ENCODE assay signal across 16 cellular contexts in the genomic region with DNA sequence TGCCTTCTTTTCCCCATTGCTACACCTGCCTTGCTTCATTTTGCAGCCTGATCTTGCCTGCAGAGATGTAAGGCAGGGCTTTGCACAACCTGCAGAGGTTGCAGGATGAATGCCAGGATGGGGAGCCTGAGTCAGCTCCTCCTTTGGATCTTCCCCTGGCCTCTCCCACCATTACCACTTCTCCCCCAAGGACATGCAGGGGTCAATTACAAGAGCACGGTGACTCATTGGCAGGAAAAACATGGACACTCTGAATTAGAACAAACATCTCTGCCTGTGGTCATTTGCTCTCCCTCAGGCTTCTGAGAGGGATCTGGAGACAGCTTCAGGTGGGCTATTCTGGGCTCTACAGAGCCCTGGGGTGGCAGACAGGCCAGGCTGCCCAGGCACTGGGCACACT.
DNase-seq lines count a peak whose midpoint lies in the region; ATAC-seq and TF ChIP-seq lines count a peak whose summit lies in the region.
"Had no signal": no experiment of that assay in that cellular context is flagged by ENCODE, and none has a peak within 500 bp of the region (broad histone marks: within the 10 kb centered on the region; RNA-seq: fewer than 3 reads in every experiment).

No MANE protein-coding gene starts in this region.

- no peaks in the 10 kb centered on the region for H3K79me2 ChIP-seq in HCT116 (ENCODE audit: insufficient read depth, low read length)

- RAD21 ChIA-PET in HCT116 (lab: Charles Lee; ENCODE audit: low non-redundant PET in 1 of 2, low total read pairs in 2 of 2, uncharacterized antibody in 2 of 2, unreplicated experiment in 2 of 2) = no interaction called here

- BruUV-seq in HCT116 (replicated peaks; lab: Mats Ljungman, UMichigan) = no TSS peak

- TF ChIP-seq CTCF in AG04450 (IDR thresholded peaks at IDR 0.05; ENCODE audit: low read depth, low read length) = no peak
- no peak for TF ChIP-seq CTCF in HCT116 (IDR thresholded peaks at IDR 0.05 in 2 of 3, conservative IDR thresholded peaks at IDR 0.05 in 1 of 3; ENCODE audit: borderline replicate concordance in 1 of 3, insufficient read depth in 1 of 3, low read depth in 2 of 3, low read length in 2 of 3)
- TF ChIP-seq CTCF in astrocyte of the cerebellum (IDR thresholded peaks at IDR 0.05; ENCODE audit: low read depth, low read length, missing control alignments) = no peak
- TF ChIP-seq CTCF in gastroesophageal sphincter (IDR thresholded peaks at IDR 0.05) = no peak

- H2AFZ ChIP-seq in HCT116 (ENCODE audit: low read depth, low read length, poor library complexity, severe bottlenecking) = no peak overlapping the region

- no peaks in the 10 kb centered on the region for H3K27me3 ChIP-seq in AG04450 (ENCODE audit: control insufficient read depth, insufficient read depth, low read length)
- no peaks in the 10 kb centered on the region for H3K27me3 ChIP-seq in HCT116 (ENCODE audit: insufficient read depth, low read length)
- no peaks in the 10 kb centered on the region for H3K27me3 ChIP-seq in gastroesophageal sphincter
- H3K27me3 ChIP-seq: pancreas had no signal

- in situ Hi-C loops in astrocyte of the cerebellum (cut with HindIII; ENCODE audit: low sequenced_read_pairs) = no loop called here

- H3K4me3 ChIP-seq in AG04450 (ENCODE audit: low read depth, low read length) (no peak overlapping the region), HCT116 (replicated peaks in 1 of 2; ENCODE audit: low read depth in 1 of 2, low read length in 2 of 2) (no peak overlapping the region), astrocyte of the cerebellum (ENCODE audit: low read depth, low read length) (no peak overlapping the region), gastroesophageal sphincter (no peak overlapping the region)
- H3K4me3 ChIP-seq: GM12878, pancreas had no signal

- H3K4me1 ChIP-seq in HCT116 (ENCODE audit: control insufficient read depth in 1 of 2, insufficient read depth in 2 of 2, low read length in 2 of 2) = peaks cover 0 to 6% of the 10 kb centered on the region in 2 experiments; a peak in 2 of 4 replicates
- H3K4me1 ChIP-seq in gastroesophageal sphincter = peaks cover 0 to 6% (median 0%) of the 10 kb centered on the region in 3 donors
- H3K4me1 ChIP-seq: pancreas had no signal

- no peaks in the 10 kb centered on the region for H4K20me1 ChIP-seq in HCT116 (ENCODE audit: insufficient read depth)

- TF ChIP-seq RAD21 in HCT116 (IDR thresholded peaks at IDR 0.05; ENCODE audit: low read depth) = no peak

- TF ChIP-seq POLR2A in HCT116 (IDR thresholded peaks at IDR 0.05; ENCODE audit: borderline replicate concordance, extremely low read depth, insufficient read depth, insufficient read length) = no peak
- no peak for TF ChIP-seq POLR2A in gastroesophageal sphincter (IDR thresholded peaks at IDR 0.05)

- H3K9me3 ChIP-seq in AG04450 (ENCODE audit: control insufficient read depth, insufficient read depth, low read length) (no peaks in the 10 kb centered on the region), HCT116 (ENCODE audit: control insufficient read depth in 1 of 2, insufficient read depth in 1 of 2, low read depth in 1 of 2, low read length in 2 of 2) (no peaks in the 10 kb centered on the region), gastroesophageal sphincter (no peaks in the 10 kb centered on the region)
- H3K9me3 ChIP-seq: pancreas had no signal

- intact Hi-C loops in HCT116 (cut with micrococcal nuclease) (no loop called here), cardiac septum (cut with DNase I) (no loop called here)

- POLR2A ChIA-PET in AG04450 (lab: Yijun Ruan, JAX) = no interaction called here
- POLR2A ChIA-PET in HCT116 (lab: Charles Lee) = no interaction called here

- no peak for TF ChIP-seq EP300 in gastroesophageal sphincter (IDR thresholded peaks at IDR 0.05)

- peak overlapping the region; percentile 24; the same call in 1 of the 2 replicates for H3K4me2 ChIP-seq in HCT116 (ENCODE audit: low read length)

- H3K27ac ChIP-seq in AG04450 (ENCODE audit: low read depth, low read length) (no peak overlapping the region), HCT116 (ENCODE audit: low read depth, low read length) (no peak overlapping the region), gastroesophageal sphincter (no peak overlapping the region)
- H3K27ac ChIP-seq: pancreas had no signal

- CTCF ChIA-PET in AG04450 (lab: Charles Lee) = interaction anchor here (0.9 kb wide), 1 partner anchor 12 kb away, joined by 3 read pairs; no protein-coding TSS in a partner anchor
- CTCF ChIA-PET in HCT116 (lab: Charles Lee) = interaction anchor here (1.4 kb wide), 1 partner anchor 12 kb away, joined by 3 read pairs; no protein-coding TSS in a partner anchor

- H3K9me2 ChIP-seq in HCT116 (ENCODE audit: insufficient read depth) = no peaks in the 10 kb centered on the region

- WGBS in gastroesophageal sphincter (ENCODE audit: low coverage in 1 of 2), 2 donors = 43% methylated on average over 1 of the region's 1 CpG; no CpG with 5 or more reads in 1 of the 2 donors

- DNase-seq in AG04450 (ENCODE audit: low read depth, low spot score) (peak; percentile 41), HCT116 (ENCODE audit: low read depth, low spot score) (no peak), astrocyte of the cerebellum (ENCODE audit: low read depth) (peak; percentile 52), NCI-H1417 (lab: John Stamatoyannopoulos, UW) (no peak), cardiac septum (ENCODE audit: low spot score) (no peak), D341Med (ENCODE audit: low spot score) (no peak)
- DNase-seq in stimulated activated CD4-positive, alpha-beta T cell treated with anti-CD3 and anti-CD28 coated beads, Interleukin-4, amount 100 ng/mL, for 24 hours = no peak
- DNase-seq: activated CD4-positive, alpha-beta memory T cell treated with anti-CD3 and anti-CD28 coated beads for 36 hours; activated gamma-delta T cell treated with Interleukin-2 at 50 U/mL for 16 hours; NCI-H1930; NCI-H774; pancreas; Right ventricle myocardium superior had no signal

- H3K36me3 ChIP-seq in HCT116 (ENCODE audit: control insufficient read depth in 1 of 2, insufficient read depth in 2 of 2, low read length in 2 of 2) (no peaks in the 10 kb centered on the region), gastroesophageal sphincter (no peaks in the 10 kb centered on the region)
- H3K36me3 ChIP-seq: pancreas had no signal

- 0 out of 2 replicates have a peak, but pooled peaks have one; percentile 20 for ATAC-seq in HCT116
- ATAC-seq in gastroesophageal sphincter = peak; percentile 56
- ATAC-seq: esophagus mucosa, GM12878, pancreas had no signal

- H3K9ac ChIP-seq in HCT116 (ENCODE audit: low read length) = no peak overlapping the region

TF ChIP-seq in HCT116, 20 proteins besides CTCF, POLR2A, EP300 and RAD21:
- TF ChIP-seq, protein P1, sequence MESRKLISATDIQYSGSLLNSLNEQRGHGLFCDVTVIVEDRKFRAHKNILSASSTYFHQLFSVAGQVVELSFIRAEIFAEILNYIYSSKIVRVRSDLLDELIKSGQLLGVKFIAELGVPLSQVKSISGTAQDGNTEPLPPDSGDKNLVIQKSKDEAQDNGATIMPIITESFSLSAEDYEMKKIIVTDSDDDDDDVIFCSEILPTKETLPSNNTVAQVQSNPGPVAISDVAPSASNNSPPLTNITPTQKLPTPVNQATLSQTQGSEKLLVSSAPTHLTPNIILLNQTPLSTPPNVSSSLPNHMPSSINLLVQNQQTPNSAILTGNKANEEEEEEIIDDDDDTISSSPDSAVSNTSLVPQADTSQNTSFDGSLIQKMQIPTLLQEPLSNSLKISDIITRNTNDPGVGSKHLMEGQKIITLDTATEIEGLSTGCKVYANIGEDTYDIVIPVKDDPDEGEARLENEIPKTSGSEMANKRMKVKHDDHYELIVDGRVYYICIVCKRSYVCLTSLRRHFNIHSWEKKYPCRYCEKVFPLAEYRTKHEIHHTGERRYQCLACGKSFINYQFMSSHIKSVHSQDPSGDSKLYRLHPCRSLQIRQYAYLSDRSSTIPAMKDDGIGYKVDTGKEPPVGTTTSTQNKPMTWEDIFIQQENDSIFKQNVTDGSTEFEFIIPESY (IDR thresholded peaks at IDR 0.05; ENCODE audit: extremely low read depth, insufficient replicate concordance, low read length) = no peak
- no peak for TF ChIP-seq YY1 (IDR thresholded peaks at IDR 0.05; ENCODE audit: extremely low read depth, insufficient replicate concordance, low read depth, low read length)
- TF ChIP-seq POLR2AphosphoS5 (IDR thresholded peaks at IDR 0.05; ENCODE audit: low read depth, low read length) = no peak
- TF ChIP-seq ELF1 (IDR thresholded peaks at IDR 0.05; ENCODE audit: borderline replicate concordance, low read depth) = no peak
- TF ChIP-seq FOSL1 (IDR thresholded peaks at IDR 0.05; ENCODE audit: low read depth) = no peak
- TF ChIP-seq ZNF274 (IDR thresholded peaks at IDR 0.05; ENCODE audit: low read depth, low read length) = no peak
- TF ChIP-seq EZH2phosphoT487 (IDR thresholded peaks at IDR 0.05; ENCODE audit: borderline replicate concordance) = no peak

Comparison
In these comparisons a context has a peak if more than half of its experiments do, and no peak if none do; other contexts are left out.
1. DNase-seq: peak in AG04450 (single experiment) and astrocyte of the cerebellum (single experiment); none in HCT116 (single experiment), NCI-H1417 (0 of 3), cardiac septum (single experiment), stimulated activated CD4-positive, alpha-beta T cell treated with anti-CD3 and anti-CD28 coated beads, Interleukin-4, amount 100 ng/mL, for 24 hours (single experiment) and D341Med (single experiment).